22 cellular contexts compared by ENCODE assay signal in genomic region chr2:249538-250042, GRCh38. TPM values are rescaled to one million over a fixed set of nuclear protein-coding genes. Genes with fewer than 3 reads are reported as not detected.
DNase-seq lines count a peak whose midpoint lies in the region; ATAC-seq, FAIRE-seq and TF ChIP-seq lines count a peak whose summit lies in the region.
"Had no signal": no experiment of that assay in that cellular context is flagged by ENCODE, and none has a peak within 500 bp of the region (broad histone marks: within the 10 kb centered on the region; RNA-seq: fewer than 3 reads in every experiment).

No MANE protein-coding gene starts in this region.

- no peak overlapping the region for H3K4me3 Mint-ChIP-seq in WTC11
- no peak overlapping the region for H3K4me3 Mint-ChIP-seq in stimulated activated memory B cell treated with anti-CD40 and anti-IgM and Interleukin-4, amounts not matched to agents 10 μg/mL and 1 μg/mL and 100 μg/mL, for 72 hours
- H3K4me3 Mint-ChIP-seq: CD4-positive, alpha-beta memory T cell; GM23338; H9 had no signal

- peaks cover 16% of the 10 kb centered on the region; the same call in 1 of the 2 replicates for H3K36me3 Mint-ChIP-seq in WTC11
- H3K36me3 Mint-ChIP-seq in stimulated activated memory B cell treated with anti-CD40 and anti-IgM and Interleukin-4, amounts not matched to agents 10 μg/mL and 1 μg/mL and 100 μg/mL, for 72 hours, result peaks cover 28% of the 10 kb centered on the region

- no peak overlapping the region for H3K4me3 ChIP-seq in epithelial cell of esophagus (ENCODE audit: low read length)
- H3K4me3 ChIP-seq: GM23338 had no signal

- H3K27me3 Mint-ChIP-seq in WTC11 (ENCODE audit: low read depth), result no peaks in the 10 kb centered on the region
- no peaks in the 10 kb centered on the region for H3K27me3 Mint-ChIP-seq in stimulated activated memory B cell treated with anti-CD40 and anti-IgM and Interleukin-4, amounts not matched to agents 10 μg/mL and 1 μg/mL and 100 μg/mL, for 72 hours
- H3K27me3 Mint-ChIP-seq: CD4-positive, alpha-beta memory T cell had no signal

- no peaks in the 10 kb centered on the region for H3K9me3 Mint-ChIP-seq in WTC11
- no peaks in the 10 kb centered on the region for H3K9me3 Mint-ChIP-seq in stimulated activated memory B cell treated with anti-CD40 and anti-IgM and Interleukin-4, amounts not matched to agents 10 μg/mL and 1 μg/mL and 100 μg/mL, for 72 hours
- H3K9me3 Mint-ChIP-seq: CD4-positive, alpha-beta memory T cell; GM23338; H9 had no signal

- peaks cover 7% of the 10 kb centered on the region for H3K4me1 Mint-ChIP-seq in WTC11
- peaks cover 7% of the 10 kb centered on the region for H3K4me1 Mint-ChIP-seq in stimulated activated memory B cell treated with anti-CD40 and anti-IgM and Interleukin-4, amounts not matched to agents 10 μg/mL and 1 μg/mL and 100 μg/mL, for 72 hours

- CTCF ChIA-PET in WTC11 (lab: Charles Lee), result interaction anchor here (1.1 kb wide), 1 partner anchor 22 kb away, joined by 3 read pairs; no protein-coding TSS in a partner anchor

- POLR2A ChIA-PET in WTC11 (lab: Charles Lee), result no interaction called here

- no peak overlapping the region for H3K27ac Mint-ChIP-seq in WTC11
- H3K27ac Mint-ChIP-seq in stimulated activated memory B cell treated with anti-CD40 and anti-IgM and Interleukin-4, amounts not matched to agents 10 μg/mL and 1 μg/mL and 100 μg/mL, for 72 hours, result peak overlapping the region; percentile 23
- H3K27ac Mint-ChIP-seq: CD4-positive, alpha-beta memory T cell; GM23338; H9 had no signal

- FAIRE-seq in HTR-8/SVneo (lab: Jason Lieb, UNC), result peak; percentile 13
- FAIRE-seq: GM12891 had no signal

- TF ChIP-seq POLR2A in GM18505 (IDR thresholded peaks at IDR 0.05; ENCODE audit: borderline replicate concordance, extremely low read depth, insufficient read depth, insufficient read length), result no peak

- DNase-seq in HTR-8/SVneo (ENCODE audit: insufficient read length, low spot score) (no peak), WTC11 (ENCODE audit: low spot score) (no peak), epithelial cell of esophagus (ENCODE audit: low read depth) (peak; percentile 8), GM19240 (ENCODE audit: insufficient read length, low spot score) (no peak)
- no peak for DNase-seq in stimulated activated CD4-positive, alpha-beta T cell treated with anti-CD3 and anti-CD28 coated beads, Interleukin-4, amount 100 ng/mL, for 4 hours
- DNase-seq: C1 segment of cervical spinal cord; Calu3; CD4-positive, alpha-beta memory T cell; COR-L47; DMS53; DMS79 treated with DMSO at 0.1 percent for 48 hours; GF-D8; H9 had no signal

- TF ChIP-seq CTCF in WTC11 (IDR thresholded peaks at IDR 0.05) (no peak), epithelial cell of esophagus (IDR thresholded peaks at IDR 0.05; ENCODE audit: insufficient read depth, low read depth, low read length, missing control alignments) (no peak)

- no peak for ATAC-seq in WTC11
- ATAC-seq in stimulated activated memory B cell treated with anti-CD40 and anti-IgM and Interleukin-4, amounts not matched to agents 10 μg/mL and 1 μg/mL and 100 μg/mL, for 72 hours, result no peak
- ATAC-seq in GM18505 (IDR thresholded peaks at IDR 0.05; ENCODE audit: unreplicated experiment), result no peak
- ATAC-seq: GM23338, HCT116 had no signal

TF ChIP-seq in WTC11, 78 proteins besides CTCF, POLR2A, EP300 and RAD21:
- TF ChIP-seq ZNF671 (CRISPR knock-in tag; IDR thresholded peaks at IDR 0.05) (no peak), GABPB1 (CRISPR knock-in tag; IDR thresholded peaks at IDR 0.05) (peak; percentile 80)

RNA-seq across cellular contexts. Expression of gene SH3YL1, which starts 14.2 kb away (rescaled TPM):
- 26.4 to 34.4 TPM (median 31.3 TPM) in 3 replicates for total RNA-seq in WTC11 (2021)

RNA-seq across cellular contexts. Expression of gene ACP1, which starts 15.2 kb away (rescaled TPM):
- total RNA-seq in WTC11 (2021), result 145 to 150 TPM (median 146 TPM) in 3 replicates

RNA-seq across cellular contexts. Expression of gene ALKAL2, which starts 38.3 kb away (rescaled TPM):
- 3.5 to 5.2 TPM (median 4.3 TPM) in 3 replicates for total RNA-seq in WTC11 (2021)
- total RNA-seq: A172; A673; Calu3; CD4-positive, alpha-beta memory T cell; G401; H4 had no signal
